ENCODE assay signal across 11 cellular contexts in the genomic region with DNA sequence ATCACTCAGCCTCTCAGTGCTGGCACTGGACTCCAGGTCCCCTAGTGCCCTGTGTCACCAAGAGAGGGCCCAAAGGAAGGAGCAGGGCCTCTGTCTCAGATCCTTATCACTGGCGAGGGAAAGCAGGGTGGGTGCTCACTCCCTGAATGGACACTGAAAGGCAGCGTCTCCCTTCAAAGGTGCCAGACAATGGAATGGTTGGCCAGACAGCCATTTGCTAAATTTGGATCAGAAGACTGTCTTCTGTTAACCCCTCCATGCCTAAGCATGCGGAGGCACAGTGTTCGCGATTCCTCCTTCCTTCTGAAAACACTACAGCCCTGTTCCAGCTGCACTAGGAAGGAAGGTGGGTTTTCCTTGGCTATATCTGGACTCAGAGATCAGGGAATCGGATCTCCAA. TPM values are rescaled to one million over a fixed set of nuclear protein-coding genes. Genes with fewer than 3 reads are reported as not detected.
DNase-seq lines count a peak whose midpoint lies in the region; ATAC-seq and TF ChIP-seq lines count a peak whose summit lies in the region.
"Had no signal": no experiment of that assay in that cellular context is flagged by ENCODE, and none has a peak within 500 bp of the region (broad histone marks: within the 10 kb centered on the region; RNA-seq: fewer than 3 reads in every experiment).

No MANE protein-coding gene starts in this region.

- no peaks in the 10 kb centered on the region for H3K79me2 ChIP-seq in KMS-11 (ENCODE audit: insufficient read depth, low read depth)

- H3K4me2 ChIP-seq in KMS-11 = peak overlapping the region; percentile 49; the same call in 1 of the 2 replicates

- CTCF ChIA-PET in naive thymus-derived CD4-positive, alpha-beta T cell (lab: Charles Lee) = interaction anchor here (0.8 to 4.3 kb wide), 11 partner anchors 14 to 180 kb away, joined by 3 to 62 read pairs (median 4); partner anchors contain the start of gene EPOP

- H3K27ac Mint-ChIP-seq in naive thymus-derived CD4-positive, alpha-beta T cell = no peak overlapping the region
- H3K27ac Mint-ChIP-seq: activated CD8-positive, alpha-beta memory T cell treated with anti-CD3 and anti-CD28 coated beads, Interleukin-2, amount 10 ng/mL, durations not matched to agents 7 days and 5 days had no signal

- no peaks in the 10 kb centered on the region for H3K36me3 ChIP-seq in KMS-11 (ENCODE audit: insufficient read depth)
- no peaks in the 10 kb centered on the region for H3K36me3 ChIP-seq in naive thymus-derived CD4-positive, alpha-beta T cell (ENCODE audit: control insufficient read depth in 2 of 3, insufficient read depth in 3 of 3, low read length in 3 of 3)
- H3K36me3 ChIP-seq: cardiac muscle cell had no signal

- H3K4me1 ChIP-seq in KMS-11 (ENCODE audit: low read depth, poor library complexity, severe bottlenecking) = peaks cover 14% of the 10 kb centered on the region
- peaks cover 0 to 23% of the 10 kb centered on the region in 2 donors for H3K4me1 ChIP-seq in naive thymus-derived CD4-positive, alpha-beta T cell (ENCODE audit: control insufficient read depth in 2 of 2, insufficient read depth in 2 of 2, low read length in 2 of 2)

- no peaks in the 10 kb centered on the region for H3K36me3 Mint-ChIP-seq in naive thymus-derived CD4-positive, alpha-beta T cell
- H3K36me3 Mint-ChIP-seq: activated CD8-positive, alpha-beta memory T cell treated with anti-CD3 and anti-CD28 coated beads, Interleukin-2, amount 10 ng/mL, durations not matched to agents 7 days and 5 days had no signal

- H3K4me3 Mint-ChIP-seq in naive thymus-derived CD4-positive, alpha-beta T cell = peak overlapping the region in 8 of 10 donors; percentile 8 to 100 (median 80)

- DNase-seq in AG10803 (ENCODE audit: low read depth) (no peak), cerebellum (ENCODE audit: low spot score) (peak; percentile 43), NCI-H345 treated with DMSO at 0.1 percent for 48 hours (lab: John Stamatoyannopoulos, UW; ENCODE audit: unreplicated experiment) (no peak), NCI-H524 treated with DMSO at 0.1 percent for 48 hours (lab: John Stamatoyannopoulos, UW) (no peak), DMS153 treated with DMSO at 0.1 percent for 48 hours (lab: John Stamatoyannopoulos, UW; ENCODE audit: unreplicated experiment) (no peak)
- DNase-seq in naive thymus-derived CD4-positive, alpha-beta T cell = no peak

- no peaks in the 10 kb centered on the region for H4K20me1 ChIP-seq in KMS-11 (ENCODE audit: insufficient read depth)

- no peak overlapping the region for H3K9ac ChIP-seq in KMS-11

- H3K9me3 ChIP-seq in naive thymus-derived CD4-positive, alpha-beta T cell (ENCODE audit: control insufficient read depth in 2 of 3, low read length in 3 of 3) = no peaks in the 10 kb centered on the region

- peaks cover 10 to 60% (median 12%) of the 10 kb centered on the region in 5 donors for H3K27me3 Mint-ChIP-seq in naive thymus-derived CD4-positive, alpha-beta T cell

- H3K9me3 Mint-ChIP-seq in naive thymus-derived CD4-positive, alpha-beta T cell = no peaks in the 10 kb centered on the region

- ATAC-seq in naive thymus-derived CD4-positive, alpha-beta T cell = no peak
- no peak for ATAC-seq in activated CD4-positive, CD25-positive, alpha-beta regulatory T cell treated with anti-CD3 and anti-CD28 coated beads, Interleukin-2, amount 50 U/mL, for 24 hours

- peak overlapping the region; percentile 97; the same call in 1 of the 2 replicates for H2AFZ ChIP-seq in KMS-11 (ENCODE audit: low read depth)

- POLR2A ChIA-PET in naive thymus-derived CD4-positive, alpha-beta T cell (lab: Charles Lee) = interaction anchor here (1.1 kb wide), 1 partner anchor 173 kb away, joined by 4 read pairs; no protein-coding TSS in a partner anchor

- intact Hi-C loops in naive thymus-derived CD4-positive, alpha-beta T cell (cut with micrococcal nuclease) = loop anchor here in 1 of 2 donors (5.0 kb wide), 1 partner anchor 50 kb away; the partner anchor contains the start of gene SRCIN1

- TF ChIP-seq CTCF in AG10803 (conservative IDR thresholded peaks at IDR 0.05; ENCODE audit: low read length) (no peak), KMS-11 (conservative IDR thresholded peaks at IDR 0.05; ENCODE audit: low read depth, low read length) (no peak)

- peak overlapping the region; percentile 57 for H3K4me3 ChIP-seq in AG10803 (ENCODE audit: low read length)
- no peak overlapping the region for H3K4me3 ChIP-seq in KMS-11 (IDR thresholded peaks at IDR 0.05; ENCODE audit: insufficient read depth, low read depth, low read length)
- no peak overlapping the region for H3K4me3 ChIP-seq in naive thymus-derived CD4-positive, alpha-beta T cell (ENCODE audit: low read length)
- H3K4me3 ChIP-seq: cardiac muscle cell had no signal

- H3K4me1 Mint-ChIP-seq in naive thymus-derived CD4-positive, alpha-beta T cell = peaks cover 16 to 29% (median 25%) of the 10 kb centered on the region in 7 donors

- no peak overlapping the region for H3K27ac ChIP-seq in KMS-11
- no peak overlapping the region for H3K27ac ChIP-seq in naive thymus-derived CD4-positive, alpha-beta T cell (ENCODE audit: low read depth, low read length)
- H3K27ac ChIP-seq: cardiac muscle cell had no signal

- peaks cover 12% of the 10 kb centered on the region; the same call in 1 of the 2 replicates for H3K27me3 ChIP-seq in KMS-11 (ENCODE audit: insufficient read depth, low read depth)
- peaks cover 6 to 13% of the 10 kb centered on the region in 2 donors for H3K27me3 ChIP-seq in naive thymus-derived CD4-positive, alpha-beta T cell (ENCODE audit: control insufficient read depth in 2 of 2, insufficient read depth in 2 of 2, low read length in 2 of 2)

RNA-seq across cellular contexts. Expression of gene SRCIN1, which starts 48.4 kb away (rescaled TPM):
- total RNA-seq in cerebellum = 34.7 TPM
- under 1 TPM in 4 of 5 experiments, not detected in 1; 0.15 to 0.40 (median 0.23) TPM for total RNA-seq in naive thymus-derived CD4-positive, alpha-beta T cell
- not detected for polyA plus RNA-seq in naive thymus-derived CD4-positive, alpha-beta T cell
- total RNA-seq: glomerular endothelial cell had no signal

Comparison
In these comparisons a context has a peak if more than half of its experiments do, and no peak if none do; other contexts are left out.
1. RNA of gene SRCIN1, which starts 48.4 kb away (total RNA-seq): 34.7 TPM in cerebellum (single experiment); 0.15 to 0.40 TPM in naive thymus-derived CD4-positive, alpha-beta T cell; every median in the first group is over 10 times any median in the second.